In genomic region chr20:5788385-5788895, GRCh38 we compare ENCODE assay signal across 8 cellular contexts. TPM values are rescaled to one million over a fixed set of nuclear protein-coding genes. Genes with fewer than 3 reads are reported as not detected.
DNase-seq lines count a peak whose midpoint lies in the region; ATAC-seq, FAIRE-seq and TF ChIP-seq lines count a peak whose summit lies in the region.

No MANE protein-coding gene starts in this region.

- ATAC-seq in GM21723 (IDR thresholded peaks at IDR 0.05; ENCODE audit: unreplicated experiment) (peak; percentile 93), natural killer cell (peak; percentile 95 to 100 (median 100))
- ATAC-seq in stimulated activated naive B cell treated with anti-CD40 and anti-IgM and Interleukin-4, amounts not matched to agents 10 μg/mL and 1 μg/mL and 100 μg/mL, for 72 hours (replicated peaks) = peak; percentile 100

- no peak overlapping the region for H3K4me3 ChIP-seq in esophagus squamous epithelium

- H3K36me3 ChIP-seq in esophagus squamous epithelium = peaks cover 0 to 10% (median 0%) of the 10 kb centered on the region in 3 donors

- no peak overlapping the region for H3K27ac ChIP-seq in esophagus squamous epithelium

- no peaks in the 10 kb centered on the region for H3K27me3 Mint-ChIP-seq in natural killer cell (ENCODE audit: low read depth in 2 of 2)
- H3K27me3 Mint-ChIP-seq in stimulated activated naive B cell treated with anti-CD40 and anti-IgM and Interleukin-4, amounts not matched to agents 10 μg/mL and 1 μg/mL and 100 μg/mL, for 72 hours = no peaks in the 10 kb centered on the region

- H3K36me3 Mint-ChIP-seq in natural killer cell = no peaks in the 10 kb centered on the region
- peaks cover 10 to 30% of the 10 kb centered on the region in 2 donors for H3K36me3 Mint-ChIP-seq in stimulated activated naive B cell treated with anti-CD40 and anti-IgM and Interleukin-4, amounts not matched to agents 10 μg/mL and 1 μg/mL and 100 μg/mL, for 72 hours

- no peak for FAIRE-seq in D721Med (lab: Jason Lieb, UNC)

- no peak for TF ChIP-seq POLR2A in esophagus squamous epithelium (IDR thresholded peaks at IDR 0.05)

- no peaks in the 10 kb centered on the region for H3K9me3 Mint-ChIP-seq in natural killer cell
- no peaks in the 10 kb centered on the region for H3K9me3 Mint-ChIP-seq in stimulated activated naive B cell treated with anti-CD40 and anti-IgM and Interleukin-4, amounts not matched to agents 10 μg/mL and 1 μg/mL and 100 μg/mL, for 72 hours

- WGBS in esophagus squamous epithelium, 2 donors = 1 to 2% methylated on average over 3 of the region's 3 CpGs

- peak; percentile 86 for TF ChIP-seq CTCF in D721Med (IDR thresholded peaks at IDR 0.05; ENCODE audit: insufficient read depth, missing control alignments)
- TF ChIP-seq CTCF in esophagus squamous epithelium (IDR thresholded peaks at IDR 0.05) = peak; percentile 77 to 93 (median 92)
- TF ChIP-seq CTCF in natural killer cell (IDR thresholded peaks at IDR 0.05) = peak; percentile 88

- peaks cover 0 to 5% of the 10 kb centered on the region in 2 donors for H3K4me1 Mint-ChIP-seq in natural killer cell
- peaks cover 0 to 1% of the 10 kb centered on the region in 2 donors for H3K4me1 Mint-ChIP-seq in stimulated activated naive B cell treated with anti-CD40 and anti-IgM and Interleukin-4, amounts not matched to agents 10 μg/mL and 1 μg/mL and 100 μg/mL, for 72 hours

- no peaks in the 10 kb centered on the region for H3K27me3 ChIP-seq in esophagus squamous epithelium

- intact Hi-C loops in esophagus squamous epithelium (cut with DNase I) (loop anchor here (5.0 kb wide), 2 partner anchors 221 to 256 kb away; no protein-coding TSS in a partner anchor), natural killer cell (cut with micrococcal nuclease) (loop anchor here (1.0 to 5.0 kb wide), 5 partner anchors 215 to 289 kb away; no protein-coding TSS in a partner anchor)

- H3K27ac Mint-ChIP-seq in natural killer cell = peak overlapping the region in 1 of 2 donors; percentile 11
- no peak overlapping the region for H3K27ac Mint-ChIP-seq in stimulated activated naive B cell treated with anti-CD40 and anti-IgM and Interleukin-4, amounts not matched to agents 10 μg/mL and 1 μg/mL and 100 μg/mL, for 72 hours

- peaks cover 0 to 39% (median 13%) of the 10 kb centered on the region in 3 donors for H3K4me1 ChIP-seq in esophagus squamous epithelium

- no peaks in the 10 kb centered on the region for H3K9me3 ChIP-seq in esophagus squamous epithelium

- H3K4me3 Mint-ChIP-seq in natural killer cell = no peak overlapping the region
- no peak overlapping the region for H3K4me3 Mint-ChIP-seq in stimulated activated naive B cell treated with anti-CD40 and anti-IgM and Interleukin-4, amounts not matched to agents 10 μg/mL and 1 μg/mL and 100 μg/mL, for 72 hours

- DNase-seq in D721Med (ENCODE audit: insufficient read length, low spot score) (peak; percentile 31), Kasumi-1 (lab: John Stamatoyannopoulos, UW) (peak; percentile 95 to 96), OCI-M2 (lab: John Stamatoyannopoulos, UW; ENCODE audit: unreplicated experiment) (peak; percentile 76), activated T-cell treated with anti-CD3 and anti-CD28 coated beads for 1 hour (ENCODE audit: low read depth) (peak; percentile 55), esophagus squamous epithelium (lab: John Stamatoyannopoulos, UW) (peak; percentile 40), natural killer cell (peak; percentile 39)
- DNase-seq in stimulated activated naive B cell treated with anti-CD40 and anti-IgM and Interleukin-4, amounts not matched to agents 10 μg/mL and 1 μg/mL and 100 μg/mL, for 72 hours = peak; percentile 66

RNA-seq across cellular contexts. Expression of gene SHLD1, which starts 38.2 kb away (rescaled TPM):
- total RNA-seq in esophagus squamous epithelium = 1 to 10 TPM; 1.2 to 3.6 (median 2.0) TPM
- total RNA-seq in natural killer cell = 10 to 100 TPM in 1 of 3 donors, 1 to 10 TPM in 2; 6.6 to 12.2 (median 8.3) TPM

Comparison
In these comparisons a context has a peak if more than half of its experiments do, and no peak if none do; other contexts are left out.
1. DNase-seq: peak in every context shown above with its lines; median percentile 96 in Kasumi-1; 76 in OCI-M2; 66 in stimulated activated naive B cell treated with anti-CD40 and anti-IgM and Interleukin-4, amounts not matched to agents 10 μg/mL and 1 μg/mL and 100 μg/mL, for 72 hours; 55 in activated T-cell treated with anti-CD3 and anti-CD28 coated beads for 1 hour; 40 in esophagus squamous epithelium; 39 in natural killer cell; 31 in D721Med.